Comparison of ENCODE assay signal across 9 cellular contexts in the genomic region with DNA sequence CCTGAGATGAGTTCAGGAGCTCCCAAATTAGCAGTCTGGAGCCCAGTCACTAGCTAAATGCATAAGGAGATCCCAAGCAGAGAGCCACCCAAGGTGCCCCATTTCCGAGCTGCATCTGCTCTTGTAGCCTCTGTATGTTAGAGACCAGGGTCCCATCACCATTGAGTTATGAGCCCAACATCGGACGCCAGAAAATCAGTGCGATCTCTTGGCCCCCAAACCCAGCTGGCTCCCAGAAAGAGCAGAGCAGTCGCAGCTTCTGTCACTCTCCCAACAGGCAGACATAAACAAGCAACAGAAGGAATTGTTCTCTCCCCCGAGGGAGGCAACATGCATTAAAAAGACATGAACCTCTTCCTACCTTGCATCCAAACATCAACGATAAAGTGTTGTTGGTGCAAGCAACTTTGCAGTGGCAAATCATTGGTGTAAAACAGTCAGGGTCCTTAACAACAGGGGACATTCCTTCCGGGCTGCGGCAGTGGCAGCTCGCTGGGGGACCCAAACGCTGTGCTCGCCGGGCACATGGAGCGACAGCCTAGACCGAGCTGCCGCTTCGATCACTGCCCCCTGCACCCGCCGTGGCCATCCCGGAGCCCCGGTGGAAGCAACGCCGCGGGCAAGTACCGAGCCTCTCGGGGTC.
DNase-seq lines count a peak whose midpoint lies in the region; ATAC-seq, FAIRE-seq and TF ChIP-seq lines count a peak whose summit lies in the region.
"Had no signal": no experiment of that assay in that cellular context is flagged by ENCODE, and none has a peak within 500 bp of the region (broad histone marks: within the 10 kb centered on the region; RNA-seq: fewer than 3 reads in every experiment).

No MANE protein-coding gene starts in this region.

- WGBS in small intestine, 3 donors, result 2 to 6% (median 5%) methylated on average over 26 of the region's 26 CpGs

- H3K9me3 ChIP-seq in tibial artery (no peaks in the 10 kb centered on the region), small intestine (ENCODE audit: control insufficient read depth, low read depth) (no peaks in the 10 kb centered on the region)

- H3K4me3 Mint-ChIP-seq in activated CD4-positive, alpha-beta T cell treated with anti-CD3 and anti-CD28 coated beads, Interleukin-2, amount 10 ng/mL, durations not matched to agents 24 days and 14 days, result peak overlapping the region; percentile 73
- H3K4me3 Mint-ChIP-seq in brain, result peak overlapping the region; percentile 84 to 94 (median 90)

- H3K36me3 Mint-ChIP-seq in activated CD4-positive, alpha-beta T cell treated with anti-CD3 and anti-CD28 coated beads, Interleukin-2, amount 10 ng/mL, durations not matched to agents 24 days and 14 days (ENCODE audit: low read depth), result no peaks in the 10 kb centered on the region
- H3K36me3 Mint-ChIP-seq in brain, result no peaks in the 10 kb centered on the region

- H3K4me1 ChIP-seq in tibial artery, result peaks cover 0 to 20% (median 10%) of the 10 kb centered on the region in 4 donors
- H3K4me1 ChIP-seq in small intestine (ENCODE audit: control insufficient read depth in 2 of 2, insufficient read depth in 1 of 2, low read depth in 1 of 2, low read length in 1 of 2), result no peaks in the 10 kb centered on the region

- H3K9me3 Mint-ChIP-seq in activated CD4-positive, alpha-beta T cell treated with anti-CD3 and anti-CD28 coated beads, Interleukin-2, amount 10 ng/mL, durations not matched to agents 24 days and 14 days, result no peaks in the 10 kb centered on the region
- H3K9me3 Mint-ChIP-seq in brain, result no peaks in the 10 kb centered on the region

- no peak overlapping the region for H3K27ac Mint-ChIP-seq in activated CD4-positive, alpha-beta T cell treated with anti-CD3 and anti-CD28 coated beads, Interleukin-2, amount 10 ng/mL, durations not matched to agents 24 days and 14 days
- peak overlapping the region; percentile 7 to 92 (median 73) for H3K27ac Mint-ChIP-seq in brain

- H3K27me3 Mint-ChIP-seq in activated CD4-positive, alpha-beta T cell treated with anti-CD3 and anti-CD28 coated beads, Interleukin-2, amount 10 ng/mL, durations not matched to agents 24 days and 14 days, result peaks cover 21% of the 10 kb centered on the region
- H3K27me3 Mint-ChIP-seq in brain, result peaks cover 22% of the 10 kb centered on the region

- intact Hi-C loops in activated CD4-positive, alpha-beta T cell treated with anti-CD3 and anti-CD28 coated beads, Interleukin-2, amount 10 ng/mL, durations not matched to agents 24 days and 14 days (cut with micrococcal nuclease), result no loop called here
- intact Hi-C loops in tibial artery (cut with DNase I; ENCODE audit: low total_unique reads), result loop anchor here (10.0 kb wide), 1 partner anchor 155 kb away; no protein-coding TSS in a partner anchor

- H3K27me3 ChIP-seq in tibial artery (no peaks in the 10 kb centered on the region), small intestine (ENCODE audit: control insufficient read depth in 2 of 2, insufficient read depth in 2 of 2, low read length in 2 of 2) (no peaks in the 10 kb centered on the region)

- H3K4me1 Mint-ChIP-seq in activated CD4-positive, alpha-beta T cell treated with anti-CD3 and anti-CD28 coated beads, Interleukin-2, amount 10 ng/mL, durations not matched to agents 24 days and 14 days, result peaks cover 5% of the 10 kb centered on the region
- peaks cover 34% of the 10 kb centered on the region for H3K4me1 Mint-ChIP-seq in brain

- H3K4me3 ChIP-seq in tibial artery, result peak overlapping the region; percentile 61 to 62
- H3K4me3 ChIP-seq in small intestine (ENCODE audit: low read depth in 1 of 2, low read length in 2 of 2), result no peak overlapping the region

- H3K27ac ChIP-seq in tibial artery, result peak overlapping the region; percentile 48 to 69
- H3K27ac ChIP-seq in small intestine (ENCODE audit: low read depth in 1 of 2, low read length in 1 of 2), result no peak overlapping the region

- peak; percentile 54 for DNase-seq in activated CD4-positive, alpha-beta T cell treated with anti-CD3 and anti-CD28 coated beads, Interleukin-2, amount 10 ng/mL, durations not matched to agents 24 days and 14 days
- DNase-seq in activated CD4-positive, alpha-beta T cell treated with anti-CD3 and anti-CD28 coated beads, Interleukin-2, amount 50 U/mL, for 48 hours, result no peak
- peak; percentile 13 for DNase-seq in medulla oblongata (ENCODE audit: extremely low spot score)
- no peak for DNase-seq in tibial artery
- DNase-seq in small intestine, result no peak

- FAIRE-seq in small intestine (lab: Jason Lieb, UNC), result no peak
- FAIRE-seq: endometrium had no signal

- H3K36me3 ChIP-seq in tibial artery (no peaks in the 10 kb centered on the region), small intestine (ENCODE audit: control insufficient read depth in 2 of 2, insufficient read depth in 2 of 2, low read length in 2 of 2) (no peaks in the 10 kb centered on the region)

- no peak for TF ChIP-seq CTCF in brain (conservative IDR thresholded peaks at IDR 0.05)
- TF ChIP-seq CTCF in tibial artery (IDR thresholded peaks at IDR 0.05), result no peak

- ATAC-seq in HG03175 (IDR thresholded peaks at IDR 0.05; ENCODE audit: unreplicated experiment) (no peak), GM21786 (IDR thresholded peaks at IDR 0.05; ENCODE audit: unreplicated experiment) (no peak)

Comparison
In these comparisons a context has a peak if more than half of its experiments do, and no peak if none do; other contexts are left out.
1. DNase-seq: peak in activated CD4-positive, alpha-beta T cell treated with anti-CD3 and anti-CD28 coated beads, Interleukin-2, amount 10 ng/mL, durations not matched to agents 24 days and 14 days (single experiment) and medulla oblongata (single experiment); none in activated CD4-positive, alpha-beta T cell treated with anti-CD3 and anti-CD28 coated beads, Interleukin-2, amount 50 U/mL, for 48 hours (0 of 2), tibial artery (0 of 2) and small intestine (single experiment).
2. H3K27ac ChIP-seq: peak in tibial artery (2 of 2); none in small intestine (0 of 2).
3. H3K4me3 ChIP-seq: peak in tibial artery (2 of 2); none in small intestine (0 of 2).